Comparison of ENCODE assay signal across 8 cellular contexts in the genomic region with DNA sequence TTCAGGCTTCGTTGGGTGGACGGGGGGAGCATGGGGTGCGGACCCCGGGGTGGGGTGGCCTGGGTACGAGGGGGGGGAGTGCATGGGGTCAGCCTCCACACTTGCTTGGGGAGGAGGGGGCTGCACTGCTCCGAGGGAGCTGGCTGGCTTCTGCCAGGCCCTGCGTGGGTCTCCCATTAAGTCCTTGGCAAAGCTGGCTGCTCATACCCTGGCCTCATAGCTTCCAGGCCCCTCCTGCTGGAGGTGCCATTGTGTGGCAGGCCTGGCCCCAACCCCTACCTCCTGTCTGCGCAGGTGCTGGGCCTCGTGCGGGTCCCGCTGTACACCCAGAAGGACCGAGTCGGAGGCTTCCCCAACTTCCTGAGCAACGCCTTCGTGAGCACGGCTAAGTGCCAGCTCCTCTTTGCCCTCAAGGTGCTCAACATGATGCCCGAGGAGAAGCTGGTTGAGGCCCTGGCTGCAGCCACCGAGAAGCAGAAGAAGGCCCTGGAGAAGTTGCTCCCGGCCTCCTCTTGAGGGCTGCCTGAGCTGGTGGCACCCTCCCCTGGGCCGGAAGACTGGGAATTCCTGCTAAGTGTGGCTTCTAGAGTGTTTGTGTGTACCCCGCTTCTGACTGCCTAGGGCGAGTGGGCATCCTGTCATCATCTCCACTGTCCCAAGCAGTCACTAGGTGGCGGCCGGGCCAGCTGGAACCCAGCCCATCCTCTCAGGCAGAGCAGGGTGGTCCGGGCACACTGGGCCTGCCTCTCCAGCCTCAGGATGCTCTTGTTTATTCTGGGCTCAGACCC. TPM values are rescaled to one million over a fixed set of nuclear protein-coding genes. Genes with fewer than 3 reads are reported as not detected.
DNase-seq lines count a peak whose midpoint lies in the region; ATAC-seq, FAIRE-seq and TF ChIP-seq lines count a peak whose summit lies in the region.

No MANE protein-coding gene starts in this region.

- H3K4me3 Mint-ChIP-seq in activated B cell treated with CpG ODN at 0.5 μM for 24 hours: peak overlapping the region; percentile 76
- H3K4me3 Mint-ChIP-seq in glutamatergic neuron (ENCODE audit: unreplicated experiment): peak overlapping the region; percentile 81

- peak overlapping the region; percentile 79 to 89 for H3K27ac ChIP-seq in prostate gland

- H3K36me3 Mint-ChIP-seq in activated B cell treated with CpG ODN at 0.5 μM for 24 hours (ENCODE audit: low read depth) (peaks cover 32% of the 10 kb centered on the region), glutamatergic neuron (ENCODE audit: unreplicated experiment) (peaks cover 7% of the 10 kb centered on the region)

- no peaks in the 10 kb centered on the region for H3K9me3 ChIP-seq in prostate gland

- H3K9me3 Mint-ChIP-seq in activated B cell treated with CpG ODN at 0.5 μM for 24 hours: no peaks in the 10 kb centered on the region
- peaks cover 13% of the 10 kb centered on the region for H3K9me3 Mint-ChIP-seq in glutamatergic neuron (ENCODE audit: unreplicated experiment)

- no peak for DNase-seq in GM12864 (ENCODE audit: low read depth)
- no peak for DNase-seq in activated B cell treated with CpG ODN at 0.5 μM for 24 hours
- DNase-seq in glutamatergic neuron: no peak
- DNase-seq in prostate gland (ENCODE audit: low spot score): no peak
- no peak for DNase-seq in activated CD4-positive, CD25-positive, alpha-beta regulatory T cell (lab: John Stamatoyannopoulos, UW)
- no peak for DNase-seq in activated CD4-positive, CD25-positive, alpha-beta regulatory T cell treated with anti-CD3 and anti-CD28 coated beads, Interleukin-2, amount 50 U/mL, for 72 hours
- no peak for DNase-seq in NCI-H2196 (lab: John Stamatoyannopoulos, UW; ENCODE audit: unreplicated experiment)
- DNase-seq in GM12892 (ENCODE audit: insufficient read length): no peak

- H3K27me3 ChIP-seq in prostate gland (replicated peaks; ENCODE audit: insufficient read depth): no peaks in the 10 kb centered on the region

- H3K27me3 Mint-ChIP-seq in activated B cell treated with CpG ODN at 0.5 μM for 24 hours (no peaks in the 10 kb centered on the region), glutamatergic neuron (ENCODE audit: unreplicated experiment) (peaks cover 17% of the 10 kb centered on the region)

- peaks cover 13% of the 10 kb centered on the region for H3K4me1 ChIP-seq in prostate gland (replicated peaks)

- TF ChIP-seq CTCF in GM12864 (IDR thresholded peaks at IDR 0.05; ENCODE audit: low read depth, low read length, missing control alignments) (no peak), activated B cell treated with CpG ODN at 0.5 μM for 24 hours (IDR thresholded peaks at IDR 0.05) (no peak), glutamatergic neuron (IDR thresholded peaks at IDR 0.05; ENCODE audit: partially characterized antibody, unreplicated experiment) (no peak), prostate gland (IDR thresholded peaks at IDR 0.05) (peak in 1 of 4 experiments; percentile 18)

- ATAC-seq in activated B cell treated with CpG ODN at 0.5 μM for 24 hours (ENCODE audit: low read depth): no peak

- no peak for FAIRE-seq in GM12892 (lab: Jason Lieb, UNC)

- H3K4me1 Mint-ChIP-seq in activated B cell treated with CpG ODN at 0.5 μM for 24 hours: peaks cover 9% of the 10 kb centered on the region
- peaks cover 4% of the 10 kb centered on the region for H3K4me1 Mint-ChIP-seq in glutamatergic neuron (ENCODE audit: low read depth, unreplicated experiment)

- H3K4me3 ChIP-seq in GM12864 (ENCODE audit: low read depth, low read length): peak overlapping the region; percentile 97
- peak overlapping the region; percentile 90 to 99 for H3K4me3 ChIP-seq in prostate gland

- CTCF ChIA-PET in activated B cell treated with CpG ODN at 0.5 μM for 24 hours (lab: Charles Lee): interaction anchor here (1.9 kb wide), 1 partner anchor 39 kb away, joined by 5 read pairs; a partner anchor contains a TSS

- WGBS in prostate gland: 26% methylated on average over 25 of the region's 25 CpGs

- TF ChIP-seq POLR2A in prostate gland (IDR thresholded peaks at IDR 0.05): no peak
- TF ChIP-seq POLR2A in GM12892 (IDR thresholded peaks at IDR 0.05; ENCODE audit: low read depth, low read length): no peak

- intact Hi-C loops in activated B cell treated with CpG ODN at 0.5 μM for 24 hours (cut with micrococcal nuclease) (loop anchor here (5.0 kb wide), 1 partner anchor 278 kb away; a partner anchor contains a TSS), prostate gland (cut with DNase I) (loop anchor here (5.0 kb wide), 2 partner anchors 83 to 262 kb away; a partner anchor contains a TSS)

- peaks cover 4 to 7% of the 10 kb centered on the region in 2 donors for H3K36me3 ChIP-seq in prostate gland

- H3K27ac Mint-ChIP-seq in activated B cell treated with CpG ODN at 0.5 μM for 24 hours (no peak overlapping the region), glutamatergic neuron (ENCODE audit: unreplicated experiment) (peak overlapping the region; percentile 52)

- POLR2A ChIA-PET in activated B cell treated with CpG ODN at 0.5 μM for 24 hours (lab: Charles Lee): interaction anchor here (0.5 to 1.5 kb wide), 6 partner anchors 40 to 1116 kb away, joined by 3 to 9 read pairs (median 4); a partner anchor contains a TSS

RNA-seq across cellular contexts. Expression of a gene that starts 1.5 kb away (rescaled TPM):
- total RNA-seq in activated B cell treated with CpG ODN at 0.5 μM for 24 hours (32.0 and 32.9 TPM in 2 replicates), glutamatergic neuron (ENCODE audit: unreplicated experiment) (34.3 TPM), prostate gland (10 to 100 TPM; 57.4 to 75.3 TPM)
- 13.5 TPM for polyA plus RNA-seq in GM12892 (2012; ENCODE audit: missing spikeins)

RNA-seq across cellular contexts. Expression of a gene that starts 39.2 kb away (rescaled TPM):
- total RNA-seq in activated B cell treated with CpG ODN at 0.5 μM for 24 hours: 17.9 and 21.9 TPM in 2 replicates
- total RNA-seq in glutamatergic neuron (ENCODE audit: unreplicated experiment): 43.5 TPM
- total RNA-seq in prostate gland: 10 to 100 TPM; 19.1 to 42.9 TPM
- 6.8 TPM for polyA plus RNA-seq in GM12892 (2012; ENCODE audit: missing spikeins)

RNA-seq across cellular contexts. Expression of a gene that starts 39.5 kb away (rescaled TPM):
- total RNA-seq in activated B cell treated with CpG ODN at 0.5 μM for 24 hours (0.29 and 0.31 TPM in 2 replicates), glutamatergic neuron (ENCODE audit: unreplicated experiment) (0.59 TPM), prostate gland (10 to 100 TPM in 1 of 2 donors, 1 to 10 TPM in 1; 7.1 to 21.9 TPM)
- 0.40 TPM for polyA plus RNA-seq in GM12892 (2012; ENCODE audit: missing spikeins)
